Comparison of ENCODE assay signal across 9 cellular contexts in the genomic region with DNA sequence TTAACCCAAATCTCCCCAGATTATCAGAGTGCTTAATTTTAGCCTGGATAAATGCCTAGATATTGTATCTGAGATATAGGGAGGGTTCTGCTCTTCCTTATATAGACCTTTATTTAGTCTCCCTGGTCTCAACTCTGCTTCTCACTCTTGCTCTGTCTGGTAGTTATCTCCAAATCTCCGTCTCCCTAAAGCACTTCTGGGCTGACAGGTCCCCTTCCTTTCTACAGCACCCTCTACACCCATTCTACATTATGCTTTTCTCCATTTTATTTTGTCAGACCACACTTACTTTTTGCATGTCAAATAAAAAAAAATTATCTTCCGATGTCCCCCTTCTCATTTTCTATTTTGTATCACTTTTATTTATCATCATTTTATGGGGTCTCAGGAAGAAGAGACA. TPM values are rescaled to one million over a fixed set of nuclear protein-coding genes. Genes with fewer than 3 reads are reported as not detected.
A peak's percentile ranks its signal among the peaks of the same experiment; 100 is the strongest.
DNase-seq lines count a peak whose midpoint lies in the region; ATAC-seq, FAIRE-seq and TF ChIP-seq lines count a peak whose summit lies in the region.
"Had no signal": no experiment of that assay in that cellular context is flagged by ENCODE, and none has a peak within 500 bp of the region (broad histone marks: within the 10 kb centered on the region; RNA-seq: fewer than 3 reads in every experiment).

No MANE protein-coding gene starts in this region.

- H3K4me1 ChIP-seq in BLaER1 treated with 17β-estradiol and CSF1 and Interleukin-3, amounts not matched to agents 10 nM and 100 nM: peaks cover 35 to 45% (median 38%) of the 10 kb centered on the region in 10 experiments
- H3K4me1 ChIP-seq in effector memory CD4-positive, alpha-beta T cell (ENCODE audit: control insufficient read depth, insufficient read depth, low read length, poor library complexity, severe bottlenecking): peaks cover 15% of the 10 kb centered on the region

- H3K4me1 Mint-ChIP-seq in brain: peaks cover 48% of the 10 kb centered on the region

- no peak for TF ChIP-seq EP300 in neural cell (conservative IDR thresholded peaks at IDR 0.05; ENCODE audit: poor library complexity, severe bottlenecking)

- TF ChIP-seq RAD21 in neural cell (conservative IDR thresholded peaks at IDR 0.05): no peak

- no peaks in the 10 kb centered on the region for H3K27me3 ChIP-seq in BLaER1 treated with 17β-estradiol and CSF1 and Interleukin-3, amounts not matched to agents 10 nM and 100 nM
- H3K27me3 ChIP-seq in HL-60 (ENCODE audit: insufficient read depth, poor library complexity, severe bottlenecking): no peaks in the 10 kb centered on the region
- no peaks in the 10 kb centered on the region for H3K27me3 ChIP-seq in neural cell (ENCODE audit: insufficient read depth, low read depth, low read length)
- H3K27me3 ChIP-seq in effector memory CD4-positive, alpha-beta T cell (replicated peaks; ENCODE audit: control insufficient read depth, insufficient read depth, low read length, poor library complexity, severe bottlenecking): no peaks in the 10 kb centered on the region

- no peak for TF ChIP-seq CTCF in HL-60 (IDR thresholded peaks at IDR 0.05; ENCODE audit: insufficient read depth, low read length)
- TF ChIP-seq CTCF in brain (conservative IDR thresholded peaks at IDR 0.05): no peak
- TF ChIP-seq CTCF in neural cell (IDR thresholded peaks at IDR 0.05; ENCODE audit: poor library complexity, severe bottlenecking): no peak

- peaks cover 0 to 20% (median 0%) of the 10 kb centered on the region in 11 experiments; a peak in 5 of 22 replicates for H4K20me1 ChIP-seq in BLaER1 treated with 17β-estradiol and CSF1 and Interleukin-3, amounts not matched to agents 10 nM and 100 nM
- no peaks in the 10 kb centered on the region for H4K20me1 ChIP-seq in neural cell (ENCODE audit: insufficient read depth)

- H3K27ac Mint-ChIP-seq in brain: peak overlapping the region; percentile 70 to 99 (median 80)

- H3K9me2 ChIP-seq in neural cell (ENCODE audit: insufficient read depth, low read length): no peaks in the 10 kb centered on the region

- peak overlapping the region in 8 of 10 experiments; percentile 62 to 84 (median 76); a peak in 15 of 20 replicates for H3K4me3 ChIP-seq in BLaER1 treated with 17β-estradiol and CSF1 and Interleukin-3, amounts not matched to agents 10 nM and 100 nM
- no peak overlapping the region for H3K4me3 ChIP-seq in HL-60 (replicated peaks; ENCODE audit: insufficient read depth, low read length)
- peak overlapping the region; percentile 75 for H3K4me3 ChIP-seq in neural cell (ENCODE audit: low read length)
- no peak overlapping the region for H3K4me3 ChIP-seq in effector memory CD4-positive, alpha-beta T cell (ENCODE audit: insufficient read depth, low read depth, low read length, poor library complexity, severe bottlenecking)

- no peaks in the 10 kb centered on the region for H3F3A ChIP-seq in neural cell (ENCODE audit: insufficient read depth, low read length, poor library complexity, severe bottlenecking)

- peak overlapping the region; percentile 89 to 98 (median 91) for H3K4me3 Mint-ChIP-seq in brain

- peak overlapping the region in 9 of 11 experiments; percentile 91 to 99 (median 97); a peak in 19 of 22 replicates for H3K27ac ChIP-seq in BLaER1 treated with 17β-estradiol and CSF1 and Interleukin-3, amounts not matched to agents 10 nM and 100 nM
- H3K27ac ChIP-seq in HL-60 (replicated peaks): peak overlapping the region; percentile 95
- H3K27ac ChIP-seq in neural cell (ENCODE audit: low read length): no peak overlapping the region
- H3K27ac ChIP-seq in effector memory CD4-positive, alpha-beta T cell (ENCODE audit: insufficient read depth, low read length, poor library complexity, severe bottlenecking): no peak overlapping the region

- FAIRE-seq in GM12892 (lab: Jason Lieb, UNC): no peak

- H3K9me3 ChIP-seq in BLaER1 treated with 17β-estradiol and CSF1 and Interleukin-3, amounts not matched to agents 10 nM and 100 nM (replicated peaks in 1 of 11): no peaks in the 10 kb centered on the region
- no peaks in the 10 kb centered on the region for H3K9me3 ChIP-seq in neural cell (ENCODE audit: low read length)
- no peaks in the 10 kb centered on the region for H3K9me3 ChIP-seq in effector memory CD4-positive, alpha-beta T cell (ENCODE audit: control insufficient read depth, low read length)

- H3K36me3 ChIP-seq in BLaER1 treated with 17β-estradiol and CSF1 and Interleukin-3, amounts not matched to agents 10 nM and 100 nM: peaks cover 0 to 11% (median 0%) of the 10 kb centered on the region in 11 experiments; a peak in 4 of 22 replicates
- H3K36me3 ChIP-seq in neural cell (ENCODE audit: insufficient read depth, low read length): no peaks in the 10 kb centered on the region
- H3K36me3 ChIP-seq in effector memory CD4-positive, alpha-beta T cell (ENCODE audit: control insufficient read depth, insufficient read depth, low read length): no peaks in the 10 kb centered on the region

- peaks cover 10% of the 10 kb centered on the region for H3K27me3 Mint-ChIP-seq in brain

- no peak for TF ChIP-seq POLR2A in GM12892 (IDR thresholded peaks at IDR 0.05; ENCODE audit: low read depth, low read length)

- H3K36me3 Mint-ChIP-seq in brain: peaks cover 26% of the 10 kb centered on the region

- H3K9ac ChIP-seq in BLaER1 treated with 17β-estradiol and CSF1 and Interleukin-3, amounts not matched to agents 10 nM and 100 nM: peak overlapping the region; percentile 89 to 98 (median 95); a peak in 21 of 22 replicates
- H3K9ac ChIP-seq in neural cell (ENCODE audit: low read length): peak overlapping the region; percentile 93

- DNase-seq in HL-60 (ENCODE audit: low read depth in 1 of 2, low spot score in 1 of 2) (no peak), GM12892 (ENCODE audit: insufficient read length) (no peak), kidney tubule cell (ENCODE audit: low spot score) (no peak)
- DNase-seq in effector memory CD4-positive, alpha-beta T cell: no peak
- DNase-seq: activated gamma-delta T cell treated with Interleukin-2 at 50 U/mL for 16 hours had no signal

- no peak overlapping the region for H2AFZ ChIP-seq in neural cell (ENCODE audit: low read depth, low read length)

- H3K79me2 ChIP-seq in neural cell (replicated peaks; ENCODE audit: insufficient read depth, low read length): peaks cover 33% of the 10 kb centered on the region

- peaks cover 0 to 1% (median 0%) of the 10 kb centered on the region in 5 experiments for H3K9me3 Mint-ChIP-seq in brain

- peak overlapping the region; percentile 78 to 94 (median 90) for H3K4me2 ChIP-seq in BLaER1 treated with 17β-estradiol and CSF1 and Interleukin-3, amounts not matched to agents 10 nM and 100 nM
- H3K4me2 ChIP-seq in neural cell (ENCODE audit: low read length): peak overlapping the region; percentile 93

- ATAC-seq in GM19023 (IDR thresholded peaks at IDR 0.05; ENCODE audit: unreplicated experiment): no peak

TF ChIP-seq in neural cell, 6 proteins besides CTCF, POLR2A, EP300 and RAD21:
- TF ChIP-seq SMC3 (conservative IDR thresholded peaks at IDR 0.05; ENCODE audit: poor library complexity) (no peak), MXI1 (conservative IDR thresholded peaks at IDR 0.05; ENCODE audit: poor library complexity, severe bottlenecking) (no peak), POLR2AphosphoS5 (IDR thresholded peaks at IDR 0.05) (no peak), EZH2 (IDR thresholded peaks at IDR 0.05; ENCODE audit: borderline replicate concordance, insufficient read depth, low read length, poor library complexity, severe bottlenecking) (no peak), REST (IDR thresholded peaks at IDR 0.05; ENCODE audit: borderline replicate concordance) (no peak), TAF1 (IDR thresholded peaks at IDR 0.05; ENCODE audit: low read depth) (no peak)

RNA-seq across cellular contexts. Expression of gene ERC1, which starts 2.0 kb away (rescaled TPM):
- polyA plus RNA-seq in brain (ENCODE audit: insufficient read depth, low read depth, low replicate concordance) (21.3 TPM), neural cell (7.1 and 10.7 TPM in 2 replicates)
- polyA minus RNA-seq in neural cell: 86.9 and 107 TPM in 2 replicates
- 1.9 TPM for polyA plus RNA-seq in GM12892 (2012; ENCODE audit: missing spikeins)

RNA-seq across cellular contexts. Expression of gene RAD52, which starts 39.6 kb away (rescaled TPM):
- 5.9 TPM for polyA plus RNA-seq in brain (ENCODE audit: insufficient read depth, low read depth, low replicate concordance)
- polyA plus RNA-seq in neural cell: 25.5 and 26.9 TPM in 2 replicates
- polyA minus RNA-seq in neural cell: 20.3 and 21.9 TPM in 2 replicates
- 7.6 TPM for polyA plus RNA-seq in GM12892 (2012; ENCODE audit: missing spikeins)

Comparison
In these comparisons a context has a peak if more than half of its experiments do, and no peak if none do; other contexts are left out.
1. H3K27ac ChIP-seq: peak in BLaER1 treated with 17β-estradiol and CSF1 and Interleukin-3, amounts not matched to agents 10 nM and 100 nM (9 of 11) and HL-60 (single experiment); none in neural cell (single experiment) and effector memory CD4-positive, alpha-beta T cell (single experiment).
2. H3K4me3 ChIP-seq: peak in BLaER1 treated with 17β-estradiol and CSF1 and Interleukin-3, amounts not matched to agents 10 nM and 100 nM (8 of 10) and neural cell (single experiment); none in HL-60 (single experiment) and effector memory CD4-positive, alpha-beta T cell (single experiment).